In the genomic region with DNA sequence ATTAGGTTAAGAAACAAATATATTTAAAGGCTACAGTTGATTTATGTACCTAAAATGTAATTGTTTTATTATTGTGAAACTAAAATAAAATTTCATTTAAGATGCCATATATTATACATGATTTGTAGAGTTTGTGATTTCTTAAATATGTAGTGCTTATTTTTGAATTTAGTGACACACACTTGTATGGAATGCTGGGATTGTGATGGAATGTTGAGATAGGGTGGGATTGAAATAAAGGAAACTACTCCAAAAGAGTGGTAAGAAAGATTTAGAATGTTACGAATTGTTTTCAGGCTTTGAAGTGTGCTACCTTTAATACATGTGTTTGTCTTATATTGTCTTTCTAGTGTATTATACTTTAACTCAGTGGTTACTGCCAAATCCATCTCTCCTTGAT, we compare ENCODE assay signal across 22 cellular contexts.
DNase-seq lines count a peak whose midpoint lies in the region; ATAC-seq, FAIRE-seq and TF ChIP-seq lines count a peak whose summit lies in the region.
"Had no signal": no experiment of that assay in that cellular context is flagged by ENCODE, and none has a peak within 500 bp of the region (broad histone marks: within the 10 kb centered on the region; RNA-seq: fewer than 3 reads in every experiment).

No MANE protein-coding gene starts in this region.

- H3K27me3 Mint-ChIP-seq in nephron (ENCODE audit: low read depth): no peaks in the 10 kb centered on the region

- no peaks in the 10 kb centered on the region for H4K20me1 ChIP-seq in mammary epithelial cell (ENCODE audit: insufficient read depth, low read length)

- 47% methylated on average over 1 of the region's 1 CpG for WGBS in mammary epithelial cell (ENCODE audit: low coverage, missing lambda C conversion rate)

- no peaks in the 10 kb centered on the region for H3K9me3 Mint-ChIP-seq in nephron
- H3K9me3 Mint-ChIP-seq: H9 had no signal

- no peaks in the 10 kb centered on the region for H3K9me3 ChIP-seq in mammary epithelial cell (replicated peaks; ENCODE audit: insufficient read depth, low read length)
- H3K9me3 ChIP-seq: SK-N-SH had no signal

- H3K79me2 ChIP-seq in mammary epithelial cell (ENCODE audit: insufficient read depth, low read length): no peaks in the 10 kb centered on the region

- no peak overlapping the region for H3K4me3 Mint-ChIP-seq in nephron
- H3K4me3 Mint-ChIP-seq: H9 had no signal

- no TSS peak for BruUV-seq in mammary epithelial cell (replicated peaks; lab: Mats Ljungman, UMichigan)

- in situ Hi-C loops in mammary epithelial cell (cut with MboI; ENCODE audit: low sequenced_read_pairs in 2 of 2): loop anchor here (25.0 kb wide), 1 partner anchor 316 kb away; no protein-coding TSS in a partner anchor

- dilution Hi-C loops in mammary epithelial cell (cut with HindIII; ENCODE audit: low sequenced_read_pairs): no loop called here

- no peaks in the 10 kb centered on the region for H3K36me3 ChIP-seq in mammary epithelial cell (ENCODE audit: insufficient read depth, low read length)

- ATAC-seq in foreskin keratinocyte: no peak
- ATAC-seq in GM18907 (IDR thresholded peaks at IDR 0.05; ENCODE audit: unreplicated experiment): no peak
- ATAC-seq: HepG2 had no signal

- H3K4me2 ChIP-seq in mammary epithelial cell (ENCODE audit: insufficient read depth, low read depth, low read length): no peak overlapping the region
- H3K4me2 ChIP-seq: SK-N-SH had no signal

- no peak overlapping the region for H2AFZ ChIP-seq in mammary epithelial cell (ENCODE audit: low read depth, low read length)

- H3K27ac ChIP-seq in foreskin keratinocyte (no peak overlapping the region), mammary epithelial cell (ENCODE audit: insufficient read depth, low read depth, low read length) (no peak overlapping the region)
- H3K27ac ChIP-seq: C4-2B had no signal

- CTCF ChIA-PET in mammary epithelial cell (lab: Charles Lee; ENCODE audit: low non-redundant PET): no interaction called here

- H3K4me1 ChIP-seq in foreskin keratinocyte: no peaks in the 10 kb centered on the region
- H3K4me1 ChIP-seq in mammary epithelial cell (ENCODE audit: insufficient read depth, low read length): no peaks in the 10 kb centered on the region

- peak overlapping the region in 2 of 3 experiments; percentile 1 to 9 for H3K27ac Mint-ChIP-seq in nephron
- H3K27ac Mint-ChIP-seq: H9 had no signal

- H3K4me3 ChIP-seq in mammary epithelial cell (replicated peaks in 1 of 3; ENCODE audit: insufficient read depth in 1 of 3, low read depth in 2 of 3, low read length in 3 of 3): no peak overlapping the region

- H3K4me1 Mint-ChIP-seq in nephron: peaks cover 11% of the 10 kb centered on the region
- H3K4me1 Mint-ChIP-seq: H9 had no signal

- H3K27me3 ChIP-seq in foreskin keratinocyte: no peaks in the 10 kb centered on the region
- peaks cover 3% of the 10 kb centered on the region for H3K27me3 ChIP-seq in mammary epithelial cell (ENCODE audit: insufficient read depth, low read length)

- TF ChIP-seq CTCF in nephron (IDR thresholded peaks at IDR 0.05; ENCODE audit: unreplicated experiment in 3 of 3): no peak
- TF ChIP-seq CTCF in foreskin keratinocyte (conservative IDR thresholded peaks at IDR 0.05): no peak
- TF ChIP-seq CTCF in mammary epithelial cell (conservative IDR thresholded peaks at IDR 0.05 in 1 of 2, IDR thresholded peaks at IDR 0.05 in 1 of 2; ENCODE audit: extremely low read depth in 1 of 2, insufficient read depth in 1 of 2, low read depth in 1 of 2, low read length in 2 of 2): no peak

- DNase-seq in ELR (ENCODE audit: low read depth) (peak; percentile 6), LHCN-M2 (ENCODE audit: low read depth) (peak; percentile 25), foreskin keratinocyte (no peak), mammary epithelial cell (no peak)
- no peak for DNase-seq in activated CD8-positive, alpha-beta memory T cell treated with anti-CD3 and anti-CD28 coated beads for 24 hours
- DNase-seq: AML-193, DMS79 treated with DMSO at 0.1 percent for 48 hours, H9, KBM-7, MV-4-11, NCI-H1694 treated with DMSO at 0.1 percent for 48 hours, NCI-H510A treated with DMSO at 0.1 percent for 48 hours, NCI-H774, OCI-M1, SHP77, SK-N-SH had no signal

- intact Hi-C loops in mammary epithelial cell (cut with micrococcal nuclease): no loop called here

- no peak overlapping the region for H3K9ac ChIP-seq in mammary epithelial cell (ENCODE audit: insufficient read depth, low read length)
- H3K9ac ChIP-seq: SK-N-SH had no signal

- peak; percentile 15 for FAIRE-seq in endometrium (lab: Jason Lieb, UNC)
- FAIRE-seq: GM12891, HepG2 had no signal

- no peaks in the 10 kb centered on the region for H3K36me3 Mint-ChIP-seq in nephron (ENCODE audit: low read depth)

Comparison
In these comparisons a context has a peak if more than half of its experiments do, and no peak if none do; other contexts are left out.
1. DNase-seq: peak in ELR (single experiment) and LHCN-M2 (single experiment); none in foreskin keratinocyte (0 of 2), mammary epithelial cell (single experiment) and activated CD8-positive, alpha-beta memory T cell treated with anti-CD3 and anti-CD28 coated beads for 24 hours (single experiment).